In the genomic region with DNA sequence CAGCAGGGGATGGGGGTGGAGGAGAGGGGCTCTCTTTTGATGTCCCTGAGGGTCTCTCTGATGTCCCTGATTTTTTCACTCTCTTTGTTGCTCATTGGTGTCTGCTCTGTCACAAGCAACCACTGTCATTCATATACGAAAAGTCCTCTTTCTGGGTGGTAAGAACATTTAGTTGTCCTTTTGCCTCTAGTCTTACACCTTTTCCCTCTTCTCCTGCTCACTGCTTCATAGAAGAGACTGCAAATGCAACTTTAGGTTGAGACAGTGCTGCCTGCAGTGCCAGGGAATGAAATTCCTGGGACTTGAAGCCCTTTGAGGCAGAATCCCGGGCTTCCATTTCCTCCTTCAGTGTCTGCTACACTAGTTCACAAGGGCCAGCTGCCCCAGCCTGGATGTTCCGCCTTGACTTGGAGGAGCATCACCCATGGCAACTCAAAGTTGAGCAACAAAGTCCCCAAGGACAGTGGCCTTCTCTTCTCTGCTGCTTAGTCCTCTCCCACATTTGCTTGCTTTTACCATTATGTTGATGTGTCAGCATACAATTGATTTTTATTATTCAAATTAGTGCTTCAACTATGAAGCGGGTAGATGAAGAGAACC, we compare ENCODE assay signal across 27 cellular contexts.
"Had no signal": no experiment of that assay in that cellular context is flagged by ENCODE, and none has a peak within 500 bp of the region (broad histone marks: within the 10 kb centered on the region; RNA-seq: fewer than 3 reads in every experiment).

No MANE protein-coding gene starts in this region.

- H3K4me3 ChIP-seq: lung, mucosa of descending colon, sigmoid colon, smooth muscle cell, stomach, suprapubic skin, tibial artery had no signal

- H3K9me3 ChIP-seq: mucosa of descending colon, sigmoid colon, stomach, suprapubic skin, tibial artery had no signal

- DNase-seq: activated B cell treated with CpG ODN at 0.5 μM for 24 hours; activated CD4-positive, alpha-beta T cell treated with anti-CD3 and anti-CD28 coated beads, Interleukin-2, amount 50 U/mL, for 1 hour; activated CD8-positive, alpha-beta T cell treated with anti-CD3 and anti-CD28 coated beads for 36 hours; activated naive CD4-positive, alpha-beta T cell; activated T-cell treated with anti-CD3 and anti-CD28 coated beads for 4 hours; activated T-cell treated with anti-CD3 and anti-CD28 coated beads, Interleukin-2, amount 50 U/mL, for 72 hours; dermis blood vessel endothelial cell; effector CD8-positive, alpha-beta T cell; foreskin fibroblast; hippocampal formation; mucosa of descending colon; posterior cingulate gyrus; sigmoid colon; stimulated activated CD4-positive, alpha-beta T cell treated with anti-CD3 and anti-CD28 coated beads, Interleukin-1b, Interleukin-23, amount 100 ng/mL, for 48 hours; stimulated activated CD4-positive, alpha-beta T cell treated with anti-CD3 and anti-CD28 coated beads, Interleukin-4, amount 100 ng/mL, for 4 hours; stimulated activated CD8-positive, alpha-beta memory T cell treated with anti-CD3 and anti-CD28 coated beads, Interleukin-4, amount 100 ng/mL, for 48 hours; stomach; T-helper 2 cell had no signal

- H3K27ac ChIP-seq: epithelial cell of prostate, sigmoid colon, stomach, suprapubic skin, tibial artery had no signal

- H3K4me1 ChIP-seq: sigmoid colon, stomach, suprapubic skin, tibial artery had no signal

- H3K27me3 ChIP-seq: sigmoid colon, stomach, suprapubic skin, tibial artery had no signal

- ATAC-seq: activated CD8-positive, alpha-beta T cell treated with anti-CD3 and anti-CD28 coated beads for 36 hours; activated naive CD4-positive, alpha-beta T cell treated with anti-CD3 and anti-CD28 coated beads, Interleukin-2, amount 50 U/mL, for 72 hours; activated T-cell treated with anti-CD3 and anti-CD28 coated beads, Interleukin-2, amount 50 U/mL, for 72 hours; left lobe of liver; mucosa of descending colon; natural killer cell treated with Interleukin-12 subunit alpha and Interleukin-12 subunit beta and Interleukin-15 and Interleukin-18, amount 100 ng/mL, for 72 hours; stimulated activated memory B cell treated with anti-CD40 and anti-IgM and Interleukin-4, amounts not matched to agents 10 μg/mL and 1 μg/mL and 100 μg/mL, for 72 hours had no signal
